33 cellular contexts compared by ENCODE assay signal in the genomic region with DNA sequence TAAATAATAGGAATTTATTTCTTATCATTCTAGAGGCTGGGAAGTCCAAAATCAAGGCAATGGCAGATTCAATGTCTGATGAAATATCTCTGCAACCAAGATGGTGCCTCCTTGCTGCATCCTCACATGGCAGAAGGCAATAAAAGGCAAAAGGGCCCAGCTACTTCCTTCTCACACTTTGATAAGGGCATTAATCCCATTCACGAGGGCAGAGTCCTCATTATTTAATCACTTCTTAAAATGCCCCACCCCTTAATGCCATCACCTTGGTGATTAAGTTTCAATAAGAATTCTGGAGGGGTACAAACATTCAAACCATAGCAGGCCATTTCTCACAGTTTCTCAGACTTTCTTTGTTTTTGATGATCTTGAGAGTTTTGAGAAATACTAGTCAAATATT.
DNase-seq lines count a peak whose midpoint lies in the region; ATAC-seq, FAIRE-seq and TF ChIP-seq lines count a peak whose summit lies in the region.
"Had no signal": no experiment of that assay in that cellular context is flagged by ENCODE, and none has a peak within 500 bp of the region (broad histone marks: within the 10 kb centered on the region; RNA-seq: fewer than 3 reads in every experiment).

No MANE protein-coding gene starts in this region.

- H3K9me3 ChIP-seq in liver (ENCODE audit: control insufficient read depth in 4 of 4, low read length in 3 of 4) (peaks cover 0 to 2% (median 0%) of the 10 kb centered on the region in 4 donors), HepG2 (ENCODE audit: low read length) (peaks cover 21% of the 10 kb centered on the region), right lobe of liver (no peaks in the 10 kb centered on the region), small intestine (ENCODE audit: control insufficient read depth, low read depth) (no peaks in the 10 kb centered on the region)
- H3K9me3 ChIP-seq: A549, BE2C, Caco-2 had no signal

- WGBS in liver = 82% methylated on average over 1 of the region's 1 CpG
- WGBS in HepG2 (ENCODE audit: low lambda C conversion rate) = 0% methylated on average over 1 of the region's 1 CpG
- 22% methylated on average over 1 of the region's 1 CpG for WGBS in right lobe of liver (ENCODE audit: insufficient coverage, low coverage, low lambda C conversion rate, missing lambda C conversion rate)
- 9 to 46% (median 21%) methylated on average over 1 of the region's 1 CpG for WGBS in small intestine, 3 donors

- H3K4me2 ChIP-seq in HepG2 (ENCODE audit: low read depth, low read length) = no peak overlapping the region
- H3K4me2 ChIP-seq: A549; BLaER1; BLaER1 treated with 17β-estradiol and CSF1 and Interleukin-3, amounts not matched to agents 10 nM and 100 nM had no signal

- BruUV-seq in HepG2 (replicated peaks; lab: Mats Ljungman, UMichigan) = no TSS peak

- H2AFZ ChIP-seq in HepG2 (ENCODE audit: low read length) = no peak overlapping the region

- no peak for TF ChIP-seq EP300 in HepG2 (IDR thresholded peaks at IDR 0.05; ENCODE audit: low read depth in 2 of 2, low read length in 2 of 2)
- TF ChIP-seq EP300 in HepG2 (CRISPR knock-in tag; IDR thresholded peaks at IDR 0.05; ENCODE audit: borderline replicate concordance) = no peak

- in situ Hi-C loops in HepG2 (cut with HindIII; ENCODE audit: extremely low pct_ligation_motif_present, low pct_unique_long_range_greater_than_20kb) = no loop called here

- ATAC-seq in HepG2 = no peak
- peak in 2 of 4 donors; percentile 15 to 62 for ATAC-seq in right lobe of liver
- ATAC-seq: A549; CD8-positive, alpha-beta T cell had no signal

- peak overlapping the region; percentile 21 to 44 for H3K27ac ChIP-seq in liver (ENCODE audit: low read depth in 1 of 2, low read length in 2 of 2)
- H3K27ac ChIP-seq in HepG2 (ENCODE audit: extremely low read length, insufficient read depth, low read length) = no peak overlapping the region
- H3K27ac ChIP-seq in right lobe of liver = peak overlapping the region; percentile 33 to 52 (median 47)
- no peak overlapping the region for H3K27ac ChIP-seq in small intestine (ENCODE audit: low read depth in 1 of 2, low read length in 1 of 2)
- H3K27ac ChIP-seq: 22Rv1; A549; BLaER1; BLaER1 treated with 17β-estradiol and CSF1 and Interleukin-3, amounts not matched to agents 10 nM and 100 nM; C4-2B had no signal

- TF ChIP-seq CTCF in liver (IDR thresholded peaks at IDR 0.05; ENCODE audit: low read depth, low read length, missing input control) (no peak), HepG2 (CRISPR knock-in tag; IDR thresholded peaks at IDR 0.05) (no peak), right lobe of liver (IDR thresholded peaks at IDR 0.05) (no peak)

- no peak for FAIRE-seq in HepG2 (lab: Jason Lieb, UNC)
- no peak for FAIRE-seq in small intestine (lab: Jason Lieb, UNC)
- FAIRE-seq: A204.1, A549, D721Med had no signal

- DNase-seq in HepG2 (ENCODE audit: low spot score) (no peak), right lobe of liver (no peak), small intestine (peak; percentile 71), SHP77 treated with DMSO at 0.1 percent for 48 hours (lab: John Stamatoyannopoulos, UW) (no peak), hippocampal formation (lab: John Stamatoyannopoulos, UW) (no peak)
- DNase-seq: 8988T; ACHN; AML-193; BE2C; C1 segment of cervical spinal cord; Caco-2; Calu3; CD4-positive, alpha-beta memory T cell; CD4-positive, alpha-beta T cell; CD4-positive, CD25-positive, alpha-beta regulatory T cell; CD8-positive, alpha-beta memory T cell; CD8-positive, alpha-beta T cell; COR-L47; DMS 273 treated with DMSO at 0.1 percent for 48 hours; DMS153; DMS53; DMS79; DMS79 treated with DMSO at 0.1 percent for 48 hours; DND-41; EL had no signal

- peaks cover 0 to 3% (median 0%) of the 10 kb centered on the region in 4 donors for H3K4me1 ChIP-seq in liver (ENCODE audit: control insufficient read depth in 4 of 4, insufficient read depth in 4 of 4, low read length in 3 of 4)
- no peaks in the 10 kb centered on the region for H3K4me1 ChIP-seq in HepG2 (ENCODE audit: insufficient read depth, low read length)
- no peaks in the 10 kb centered on the region for H3K4me1 ChIP-seq in right lobe of liver
- H3K4me1 ChIP-seq in small intestine (ENCODE audit: control insufficient read depth in 2 of 2, insufficient read depth in 1 of 2, low read depth in 1 of 2, low read length in 1 of 2) = no peaks in the 10 kb centered on the region
- H3K4me1 ChIP-seq: A549; BE2C; BLaER1; BLaER1 treated with 17β-estradiol and CSF1 and Interleukin-3, amounts not matched to agents 10 nM and 100 nM; Caco-2 had no signal

- intact Hi-C loops in HepG2 (cut with micrococcal nuclease; ENCODE audit: unreplicated experiment) (no loop called here), right lobe of liver (cut with DNase I) (no loop called here)

- H3K4me3 ChIP-seq in liver (ENCODE audit: low read depth in 1 of 3, low read length in 3 of 3) = no peak overlapping the region
- no peak overlapping the region for H3K4me3 ChIP-seq in HepG2 (replicated peaks in 1 of 3; ENCODE audit: insufficient read depth in 1 of 3, low read depth in 2 of 3, low read length in 3 of 3)
- H3K4me3 ChIP-seq in right lobe of liver = no peak overlapping the region
- H3K4me3 ChIP-seq in small intestine (ENCODE audit: low read depth in 1 of 2, low read length in 2 of 2) = no peak overlapping the region
- H3K4me3 ChIP-seq: A549; BLaER1; BLaER1 treated with 17β-estradiol and CSF1 and Interleukin-3, amounts not matched to agents 10 nM and 100 nM had no signal

- H3K79me2 ChIP-seq in HepG2 (ENCODE audit: insufficient read depth, low read length) = no peaks in the 10 kb centered on the region

- H3K36me3 ChIP-seq in liver (ENCODE audit: control insufficient read depth in 4 of 4, insufficient read depth in 3 of 4, low read depth in 1 of 4, low read length in 3 of 4) (no peaks in the 10 kb centered on the region), HepG2 (replicated peaks in 1 of 2; ENCODE audit: control insufficient read depth in 1 of 2, insufficient read depth in 2 of 2, low read length in 2 of 2) (no peaks in the 10 kb centered on the region), right lobe of liver (no peaks in the 10 kb centered on the region), small intestine (ENCODE audit: control insufficient read depth in 2 of 2, insufficient read depth in 2 of 2, low read length in 2 of 2) (no peaks in the 10 kb centered on the region)
- H3K36me3 ChIP-seq: BE2C; BLaER1; BLaER1 treated with 17β-estradiol and CSF1 and Interleukin-3, amounts not matched to agents 10 nM and 100 nM had no signal

- H4K20me1 ChIP-seq in HepG2 (ENCODE audit: insufficient read depth, low read length) = no peaks in the 10 kb centered on the region
- H4K20me1 ChIP-seq: BLaER1; BLaER1 treated with 17β-estradiol and CSF1 and Interleukin-3, amounts not matched to agents 10 nM and 100 nM had no signal

- CTCF ChIA-PET in HepG2 (lab: Yijun Ruan, JAX; ENCODE audit: low intra/inter-chr PET ratio, low total read pairs) = no interaction called here

- no peak overlapping the region for H3K9ac ChIP-seq in liver (ENCODE audit: low read depth in 1 of 2, low read length in 2 of 2)
- H3K9ac ChIP-seq in HepG2 (ENCODE audit: insufficient read depth, low read depth, low read length) = no peak overlapping the region
- H3K9ac ChIP-seq: BLaER1; BLaER1 treated with 17β-estradiol and CSF1 and Interleukin-3, amounts not matched to agents 10 nM and 100 nM had no signal

- TF ChIP-seq RAD21 in liver (IDR thresholded peaks at IDR 0.05) = no peak
- TF ChIP-seq RAD21 in HepG2 (CRISPR knock-in tag; IDR thresholded peaks at IDR 0.05) = no peak

- POLR2A ChIA-PET in HepG2 (lab: Yijun Ruan, JAX) = no interaction called here

- H3K27me3 ChIP-seq in liver (ENCODE audit: control insufficient read depth in 4 of 4, insufficient read depth in 4 of 4, low read length in 3 of 4) (no peaks in the 10 kb centered on the region), HepG2 (ENCODE audit: control insufficient read depth in 1 of 2, insufficient read depth in 2 of 2, low read length in 2 of 2) (no peaks in the 10 kb centered on the region), right lobe of liver (no peaks in the 10 kb centered on the region), small intestine (ENCODE audit: control insufficient read depth in 2 of 2, insufficient read depth in 2 of 2, low read length in 2 of 2) (no peaks in the 10 kb centered on the region)
- H3K27me3 ChIP-seq: BE2C; BLaER1; BLaER1 treated with 17β-estradiol and CSF1 and Interleukin-3, amounts not matched to agents 10 nM and 100 nM had no signal

- TF ChIP-seq POLR2A in HepG2 (IDR thresholded peaks at IDR 0.05; ENCODE audit: insufficient read depth in 1 of 2, low read depth in 2 of 2, low read length in 2 of 2) (no peak), right lobe of liver (IDR thresholded peaks at IDR 0.05) (no peak)

TF ChIP-seq in liver, 16 proteins besides CTCF, POLR2A, EP300 and RAD21:
- TF ChIP-seq RXRA (IDR thresholded peaks at IDR 0.05) = no peak
- TF ChIP-seq TAF1 (conservative IDR thresholded peaks at IDR 0.05) = no peak
- TF ChIP-seq YY1 (IDR thresholded peaks at IDR 0.05) = peak; percentile 13
- no peak for TF ChIP-seq HNF4A (conservative IDR thresholded peaks at IDR 0.05)
- TF ChIP-seq FOXA1 (IDR thresholded peaks at IDR 0.05) = no peak
- TF ChIP-seq GABPA (IDR thresholded peaks at IDR 0.05 in 1 of 2, conservative IDR thresholded peaks at IDR 0.05 in 1 of 2) = no peak

TF ChIP-seq in HepG2, 621 proteins besides CTCF, POLR2A, EP300 and RAD21:
- TF ChIP-seq TAF1 (CRISPR knock-in tag; IDR thresholded peaks at IDR 0.05) (no peak), ZNF136 (CRISPR knock-in tag; IDR thresholded peaks at IDR 0.05; ENCODE audit: low read depth) (no peak)
- TF ChIP-seq, protein P1, sequence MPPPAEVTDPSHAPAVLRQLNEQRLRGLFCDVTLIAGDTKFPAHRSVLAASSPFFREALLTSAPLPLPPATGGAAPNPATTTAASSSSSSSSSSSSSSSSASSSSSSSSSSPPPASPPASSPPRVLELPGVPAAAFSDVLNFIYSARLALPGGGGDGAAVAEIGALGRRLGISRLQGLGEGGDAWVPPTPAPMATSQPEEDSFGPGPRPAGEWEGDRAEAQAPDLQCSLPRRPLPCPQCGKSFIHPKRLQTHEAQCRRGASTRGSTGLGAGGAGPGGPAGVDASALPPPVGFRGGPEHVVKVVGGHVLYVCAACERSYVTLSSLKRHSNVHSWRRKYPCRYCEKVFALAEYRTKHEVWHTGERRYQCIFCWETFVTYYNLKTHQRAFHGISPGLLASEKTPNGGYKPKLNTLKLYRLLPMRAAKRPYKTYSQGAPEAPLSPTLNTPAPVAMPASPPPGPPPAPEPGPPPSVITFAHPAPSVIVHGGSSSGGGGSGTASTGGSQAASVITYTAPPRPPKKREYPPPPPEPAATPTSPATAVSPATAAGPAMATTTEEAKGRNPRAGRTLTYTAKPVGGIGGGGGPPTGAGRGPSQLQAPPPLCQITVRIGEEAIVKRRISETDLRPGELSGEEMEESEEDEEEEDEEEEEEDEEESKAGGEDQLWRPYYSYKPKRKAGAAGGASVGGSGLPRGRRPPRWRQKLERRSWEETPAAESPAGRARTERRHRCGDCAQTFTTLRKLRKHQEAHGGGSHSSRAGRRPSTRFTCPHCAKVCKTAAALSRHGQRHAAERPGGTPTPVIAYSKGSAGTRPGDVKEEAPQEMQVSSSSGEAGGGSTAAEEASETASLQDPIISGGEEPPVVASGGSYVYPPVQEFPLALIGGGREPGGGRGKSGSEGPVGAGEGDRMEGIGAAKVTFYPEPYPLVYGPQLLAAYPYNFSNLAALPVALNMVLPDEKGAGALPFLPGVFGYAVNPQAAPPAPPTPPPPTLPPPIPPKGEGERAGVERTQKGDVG (CRISPR knock-in tag; IDR thresholded peaks at IDR 0.05; ENCODE audit: borderline replicate concordance) = no peak

Comparison
In these comparisons a context has a peak if more than half of its experiments do, and no peak if none do; other contexts are left out.
1. H3K27ac ChIP-seq: peak in liver (2 of 2) and right lobe of liver (3 of 3); none in HepG2 (single experiment) and small intestine (0 of 2).